Comparison of ENCODE assay signal across 25 cellular contexts in the genomic region with DNA sequence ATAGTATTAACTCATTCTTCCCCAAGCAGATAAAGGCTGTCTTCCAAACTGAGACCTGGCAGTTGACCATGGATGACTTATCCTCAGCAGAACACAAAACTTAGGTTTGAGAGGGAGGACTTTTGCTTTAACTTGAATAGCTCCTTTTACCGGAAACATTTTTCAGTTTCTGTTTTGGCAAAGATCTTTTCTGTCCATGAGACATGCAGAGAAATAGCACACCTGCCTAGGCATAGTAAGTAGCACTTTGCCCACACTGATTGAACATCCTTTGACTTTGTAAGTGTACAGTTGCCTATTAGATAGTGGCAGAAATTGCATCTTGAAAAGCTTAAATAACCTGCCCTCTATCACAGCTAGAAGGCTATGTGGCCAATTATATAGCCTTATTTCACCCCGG.
"Had no signal": no experiment of that assay in that cellular context is flagged by ENCODE, and none has a peak within 500 bp of the region (broad histone marks: within the 10 kb centered on the region; RNA-seq: fewer than 3 reads in every experiment).

No MANE protein-coding gene starts in this region.

- H3K27me3 ChIP-seq: stomach, suprapubic skin, testis, thyroid gland, tibial artery, tibial nerve, transverse colon, upper lobe of left lung, upper lobe of right lung, uterus, vagina had no signal

- ATAC-seq: stimulated activated memory B cell treated with anti-CD40 and anti-IgM and Interleukin-4, amounts not matched to agents 10 μg/mL and 1 μg/mL and 100 μg/mL, for 72 hours; stimulated activated naive B cell treated with anti-CD40 and anti-IgM and Interleukin-4, amounts not matched to agents 10 μg/mL and 1 μg/mL and 100 μg/mL, for 72 hours; stimulated activated naive CD8-positive, alpha-beta T cell treated with anti-CD3 and anti-CD28 coated beads, Interleukin-15, amount 100 ng/mL, for 72 hours; stimulated activated naive CD8-positive, alpha-beta T cell treated with anti-CD3 and anti-CD28 coated beads, Interleukin-15, Interleukin-2, amounts not matched to agents 100 U/mL and 50 U/mL, for 24 hours; upper lobe of right lung had no signal

- H3K9me3 ChIP-seq: suprapubic skin, testis, thoracic aorta, thyroid gland, tibial artery, tibial nerve, transverse colon, upper lobe of left lung, upper lobe of right lung, uterus, vagina had no signal

- H3K27ac ChIP-seq: stomach, suprapubic skin, testis, thoracic aorta, thyroid gland, tibial artery, tibial nerve, transverse colon, upper lobe of left lung, upper lobe of right lung, uterus, vagina had no signal

- H3K4me3 ChIP-seq: stomach, suprapubic skin, testis, thoracic aorta, thyroid gland, tibial artery, tibial nerve, transverse colon, upper lobe of left lung, upper lobe of right lung, uterus, vagina had no signal

- H3K4me1 ChIP-seq: stomach, suprapubic skin, testis, thyroid gland, tibial artery, tibial nerve, transverse colon, upper lobe of left lung, upper lobe of right lung, uterus, vagina had no signal

- DNase-seq: stimulated activated CD4-positive, alpha-beta T cell treated with anti-CD3 and anti-CD28 coated beads, Interleukin-2, amount 100 ng/mL, for 48 hours; stimulated activated CD4-positive, alpha-beta T cell treated with anti-CD3 and anti-CD28 coated beads, Interleukin-4, amount 100 ng/mL, for 1 hour; stimulated activated CD4-positive, alpha-beta T cell treated with anti-CD3 and anti-CD28 coated beads, Interleukin-4, amount 100 ng/mL, for 24 hours; stimulated activated CD4-positive, alpha-beta T cell treated with anti-CD3 and anti-CD28 coated beads, Interleukin-4, amount 100 ng/mL, for 4 hours; stimulated activated CD8-positive, alpha-beta memory T cell treated with anti-CD3 and anti-CD28 coated beads, Interleukin-4, amount 100 ng/mL, for 48 hours; stimulated activated naive B cell treated with anti-CD40 and anti-IgM and Interleukin-4, amounts not matched to agents 10 μg/mL and 1 μg/mL and 100 μg/mL, for 72 hours; stimulated activated naive CD4-positive, alpha-beta T cell; stimulated activated naive CD4-positive, alpha-beta T cell treated with Interleukin-2 at 50 U/mL for 16 hours; stimulated activated naive CD8-positive, alpha-beta T cell treated with anti-CD3 and anti-CD28 coated beads, Interleukin-15, amount 100 ng/mL, for 72 hours; stimulated activated naive CD8-positive, alpha-beta T cell treated with anti-CD3 and anti-CD28 coated beads, Interleukin-15, Interleukin-2, amounts not matched to agents 100 U/mL and 50 U/mL, for 24 hours; stomach; substantia nigra; testis; thyroid gland; tibial artery; transverse colon; trophoblast cell; upper lobe of left lung; upper lobe of right lung; uterus had no signal

- H3K36me3 ChIP-seq: stomach, suprapubic skin, thoracic aorta, thyroid gland, tibial artery, tibial nerve, transverse colon, upper lobe of left lung, upper lobe of right lung, uterus, vagina had no signal
